ENCODE assay signal across 17 cellular contexts in the genomic region with DNA sequence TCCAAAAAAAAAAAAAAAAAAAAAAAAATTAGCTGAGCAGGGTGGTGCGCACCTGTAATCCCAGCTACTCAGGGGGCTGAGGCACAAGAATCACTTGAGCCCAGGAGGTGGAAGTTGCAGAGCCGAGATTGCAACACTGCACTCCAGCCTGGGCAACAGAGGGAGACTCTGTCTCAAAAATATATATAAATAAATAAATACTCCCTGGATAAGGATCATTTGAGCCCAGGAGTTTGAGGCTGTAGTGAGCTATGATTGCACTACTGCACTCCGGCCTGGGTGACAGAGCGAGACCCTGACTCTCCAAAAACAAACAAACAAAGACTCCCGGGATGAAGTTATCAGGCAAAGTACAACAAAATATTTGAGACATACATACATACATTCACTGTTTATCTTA. TPM values are rescaled to one million over a fixed set of nuclear protein-coding genes. Genes with fewer than 3 reads are reported as not detected.
A peak's percentile ranks its signal among the peaks of the same experiment; 100 is the strongest.
DNase-seq lines count a peak whose midpoint lies in the region; ATAC-seq and TF ChIP-seq lines count a peak whose summit lies in the region.
"Had no signal": no experiment of that assay in that cellular context is flagged by ENCODE, and none has a peak within 500 bp of the region (broad histone marks: within the 10 kb centered on the region; RNA-seq: fewer than 3 reads in every experiment).

No MANE protein-coding gene starts in this region.

- H3K9me3 Mint-ChIP-seq in neural crest cell: no peaks in the 10 kb centered on the region
- H3K9me3 Mint-ChIP-seq: CD4-positive, CD25-positive, alpha-beta regulatory T cell; T-cell had no signal

- no peak overlapping the region for H3K4me3 ChIP-seq in LNCaP clone FGC (ENCODE audit: low read depth, low read length)
- H3K4me3 ChIP-seq in dorsolateral prefrontal cortex: no peak overlapping the region
- H3K4me3 ChIP-seq: adrenal gland, heart right ventricle, left ventricle myocardium inferior, upper lobe of left lung had no signal

- no peak overlapping the region for H3K27ac Mint-ChIP-seq in neural crest cell (ENCODE audit: unreplicated experiment)
- H3K27ac Mint-ChIP-seq: CD4-positive, CD25-positive, alpha-beta regulatory T cell; naive thymus-derived CD4-positive, alpha-beta T cell; T-cell had no signal

- DNase-seq in EH (ENCODE audit: low read depth): peak; percentile 32
- no peak for DNase-seq in LNCaP clone FGC (ENCODE audit: low read depth)
- DNase-seq in dorsolateral prefrontal cortex: no peak
- DNase-seq in neural crest cell (ENCODE audit: low read depth, low spot score): no peak
- DNase-seq in superior temporal gyrus (ENCODE audit: extremely low spot score): no peak
- no peak for DNase-seq in CD1c-positive myeloid dendritic cell (ENCODE audit: extremely low spot score)
- DNase-seq: CD4-positive, CD25-positive, alpha-beta regulatory T cell; heart right ventricle; left ventricle myocardium inferior; naive thymus-derived CD4-positive, alpha-beta T cell; NCI-H1092 treated with DMSO at 0.1 percent for 48 hours; stimulated activated CD4-positive, alpha-beta T cell treated with anti-CD3 and anti-CD28 coated beads, Interleukin-2, amount 100 ng/mL, for 24 hours; T-cell had no signal

- ATAC-seq in GM18511 (IDR thresholded peaks at IDR 0.05; ENCODE audit: unreplicated experiment) (no peak), HG02840 (IDR thresholded peaks at IDR 0.05; ENCODE audit: low FRiP score, unreplicated experiment) (no peak)
- ATAC-seq: heart right ventricle; naive thymus-derived CD4-positive, alpha-beta T cell; T-cell had no signal

- no peaks in the 10 kb centered on the region for H3K27me3 ChIP-seq in dorsolateral prefrontal cortex
- H3K27me3 ChIP-seq: adrenal gland, heart right ventricle, upper lobe of left lung had no signal

- peaks cover 41% of the 10 kb centered on the region for H3K4me1 Mint-ChIP-seq in neural crest cell

- TF ChIP-seq CTCF in LNCaP clone FGC (IDR thresholded peaks at IDR 0.05; ENCODE audit: control insufficient read depth, extremely low read depth, insufficient read depth) (0 out of 2 replicates have a peak, but pooled peaks have one; percentile 13), dorsolateral prefrontal cortex (IDR thresholded peaks at IDR 0.05 in 54 of 56, conservative IDR thresholded peaks at IDR 0.05 in 2 of 56; ENCODE audit: low read depth in 1 of 56, partially characterized antibody in 56 of 56) (peak in 42 of 56 donors; percentile 12 to 67 (median 30)), neural crest cell (conservative IDR thresholded peaks at IDR 0.05) (no peak)

- intact Hi-C loops in dorsolateral prefrontal cortex (cut with DNase I): loop anchor here in 1 of 2 donors (10.0 kb wide), 1 partner anchor 53 kb away; no protein-coding TSS in a partner anchor

- H3K27ac ChIP-seq in dorsolateral prefrontal cortex: peak overlapping the region in 10 of 59 donors; percentile 4 to 62 (median 46)
- H3K27ac ChIP-seq: adrenal gland, heart right ventricle, left ventricle myocardium inferior had no signal

- H3K27me3 Mint-ChIP-seq in neural crest cell (ENCODE audit: low read depth): no peaks in the 10 kb centered on the region
- H3K27me3 Mint-ChIP-seq: naive thymus-derived CD4-positive, alpha-beta T cell; T-cell had no signal

- peak overlapping the region; percentile 16 for H3K4me3 Mint-ChIP-seq in neural crest cell
- H3K4me3 Mint-ChIP-seq: T-cell had no signal

- no peaks in the 10 kb centered on the region for H3K36me3 Mint-ChIP-seq in neural crest cell (ENCODE audit: low read depth)
- H3K36me3 Mint-ChIP-seq: T-cell had no signal

RNA-seq across cellular contexts. Expression of a gene that starts 3.3 kb away (rescaled TPM):
- total RNA-seq in dorsolateral prefrontal cortex (10 to 100 TPM; 24.6 to 79.2 (median 44.6) TPM), neural crest cell (35.9 and 36.8 TPM in 2 replicates)

RNA-seq across cellular contexts. Expression of a gene that starts 13.4 kb away (rescaled TPM):
- total RNA-seq in dorsolateral prefrontal cortex (10 to 100 TPM; 15.1 to 47.9 (median 24.8) TPM), neural crest cell (41.5 and 44.2 TPM in 2 replicates)
